Comparison of ENCODE assay signal across 2 cellular contexts in the genomic region with DNA sequence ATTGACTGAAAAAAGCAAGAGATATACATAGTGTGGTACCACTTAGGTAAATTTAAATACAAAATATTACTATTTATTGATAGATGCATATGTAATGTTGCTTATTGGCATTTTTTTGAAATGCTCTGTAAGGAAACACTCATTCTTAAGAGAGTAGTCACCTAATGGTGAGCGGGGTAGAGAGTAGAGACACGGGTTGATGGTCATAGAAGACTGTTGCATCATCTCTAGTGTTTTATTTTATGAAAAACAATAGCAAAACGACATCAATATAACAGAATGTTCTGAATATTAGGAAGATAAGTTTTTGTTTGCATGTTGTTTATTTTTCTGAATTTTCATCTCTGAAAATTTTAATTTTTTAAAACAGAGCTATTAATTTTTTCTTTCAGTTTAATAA.
TF ChIP-seq lines count a peak whose summit lies in the region.

No MANE protein-coding gene starts in this region.

TF ChIP-seq in IMR-90, 13 proteins besides CTCF, POLR2A, EP300 and RAD21:
- TF ChIP-seq CEBPB (IDR thresholded peaks at IDR 0.05; ENCODE audit: low read depth, low read length) (peak; percentile 49; the same call in 1 of the 2 replicates), MAZ (IDR thresholded peaks at IDR 0.05; ENCODE audit: borderline replicate concordance, low read depth, low read length) (no peak)
- TF ChIP-seq, protein P1, sequence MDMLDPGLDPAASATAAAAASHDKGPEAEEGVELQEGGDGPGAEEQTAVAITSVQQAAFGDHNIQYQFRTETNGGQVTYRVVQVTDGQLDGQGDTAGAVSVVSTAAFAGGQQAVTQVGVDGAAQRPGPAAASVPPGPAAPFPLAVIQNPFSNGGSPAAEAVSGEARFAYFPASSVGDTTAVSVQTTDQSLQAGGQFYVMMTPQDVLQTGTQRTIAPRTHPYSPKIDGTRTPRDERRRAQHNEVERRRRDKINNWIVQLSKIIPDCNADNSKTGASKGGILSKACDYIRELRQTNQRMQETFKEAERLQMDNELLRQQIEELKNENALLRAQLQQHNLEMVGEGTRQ (IDR thresholded peaks at IDR 0.05; ENCODE audit: low read depth, low read length), result no peak
TF ChIP-seq in IMR-90: peak in this region for 1.

TF ChIP-seq in K562, 482 proteins besides CTCF, POLR2A, EP300 and RAD21:
- TF ChIP-seq, protein P2, sequence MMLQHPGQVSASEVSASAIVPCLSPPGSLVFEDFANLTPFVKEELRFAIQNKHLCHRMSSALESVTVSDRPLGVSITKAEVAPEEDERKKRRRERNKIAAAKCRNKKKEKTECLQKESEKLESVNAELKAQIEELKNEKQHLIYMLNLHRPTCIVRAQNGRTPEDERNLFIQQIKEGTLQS (IDR thresholded peaks at IDR 0.05), result peak; percentile 48
- TF ChIP-seq, protein P2 (CRISPR knock-in tag; conservative IDR thresholded peaks at IDR 0.05), result no peak
- TF ChIP-seq CEBPG (CRISPR knock-in tag; IDR thresholded peaks at IDR 0.05) (no peak), CEBPG (tag; conservative IDR thresholded peaks at IDR 0.05 in 1 of 2, IDR thresholded peaks at IDR 0.05 in 1 of 2) (peak; percentile 24 to 60; a peak in 2 of 4 replicates), ZNF134 (CRISPR knock-in tag; conservative IDR thresholded peaks at IDR 0.05) (no peak)
TF ChIP-seq in K562: peak in this region for 2.
